13 cellular contexts compared by ENCODE assay signal in the genomic region with DNA sequence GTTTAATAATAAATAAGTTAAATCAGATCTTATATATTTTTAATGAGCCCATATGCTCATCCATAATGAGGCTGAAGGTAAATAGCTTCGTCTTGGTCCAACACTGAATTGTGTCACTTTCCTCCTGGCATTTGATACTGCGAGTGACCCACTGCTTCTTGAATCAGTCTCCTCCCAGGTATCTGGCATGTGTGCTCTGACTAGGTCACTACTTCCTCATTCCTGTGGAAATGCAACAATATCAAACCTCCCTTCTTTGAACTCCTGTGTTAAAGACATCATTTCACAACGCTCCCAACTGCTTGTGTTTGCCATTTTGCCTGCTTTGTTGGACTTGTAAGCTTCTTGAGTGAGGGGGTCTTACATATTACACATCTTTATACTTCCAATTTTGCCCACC.
"Had no signal": no experiment of that assay in that cellular context is flagged by ENCODE, and none has a peak within 500 bp of the region (broad histone marks: within the 10 kb centered on the region; RNA-seq: fewer than 3 reads in every experiment).

No MANE protein-coding gene starts in this region.

- H3K36me3 ChIP-seq: thyroid gland, uterus had no signal

- H3K27me3 ChIP-seq: body of pancreas, thyroid gland, uterus had no signal

- H3K27ac ChIP-seq: body of pancreas, coronary artery, thyroid gland, uterus had no signal

- ATAC-seq: body of pancreas had no signal

- DNase-seq: activated CD4-positive, alpha-beta T cell treated with anti-CD3 and anti-CD28 coated beads, Interleukin-2, amount 50 U/mL, for 1 hour; activated naive CD8-positive, alpha-beta T cell treated with anti-CD3 and anti-CD28 coated beads for 36 hours; amygdala; body of pancreas; central memory CD4-positive, alpha-beta T cell; effector CD4-positive, alpha-beta T cell; foreskin fibroblast; kidney glomerular epithelial cell; retina; stimulated activated CD4-positive, alpha-beta T cell treated with anti-CD3 and anti-CD28 coated beads, Interleukin-12 subunit alpha, Interleukin-12 subunit beta, amount 100 ng/mL, for 4 hours; thyroid gland; uterus had no signal

- H3K4me3 ChIP-seq: body of pancreas, coronary artery, thyroid gland, uterus had no signal
